1 cellular context compared by ENCODE assay signal in genomic region chrX:124764354-124764753, GRCh38.
A peak's percentile ranks its signal among the peaks of the same experiment; 100 is the strongest.
TF ChIP-seq lines count a peak whose summit lies in the region.

No MANE protein-coding gene starts in this region.

TF ChIP-seq in K562, 482 proteins besides CTCF, POLR2A, EP300 and RAD21 (continued from another document):
- no peak for TF ChIP-seq MGA (IDR thresholded peaks at IDR 0.05)
- TF ChIP-seq PHF20 (IDR thresholded peaks at IDR 0.05; ENCODE audit: partially characterized antibody) = no peak
- TF ChIP-seq NELFE (IDR thresholded peaks at IDR 0.05; ENCODE audit: insufficient read depth, insufficient read length) = no peak
- TF ChIP-seq ZNF277 (CRISPR knock-in tag; IDR thresholded peaks at IDR 0.05; ENCODE audit: borderline replicate concordance) = no peak
- TF ChIP-seq MTA2 (IDR thresholded peaks at IDR 0.05; ENCODE audit: low read depth) = peak; percentile 69
- peak; percentile 92 for TF ChIP-seq ARID1B (IDR thresholded peaks at IDR 0.05)
- no peak for TF ChIP-seq RFX5 (IDR thresholded peaks at IDR 0.05; ENCODE audit: low read depth, low read length)
- no peak for TF ChIP-seq ZNF551 (CRISPR knock-in tag; IDR thresholded peaks at IDR 0.05)
